ENCODE assay signal across 20 cellular contexts in the genomic region with DNA sequence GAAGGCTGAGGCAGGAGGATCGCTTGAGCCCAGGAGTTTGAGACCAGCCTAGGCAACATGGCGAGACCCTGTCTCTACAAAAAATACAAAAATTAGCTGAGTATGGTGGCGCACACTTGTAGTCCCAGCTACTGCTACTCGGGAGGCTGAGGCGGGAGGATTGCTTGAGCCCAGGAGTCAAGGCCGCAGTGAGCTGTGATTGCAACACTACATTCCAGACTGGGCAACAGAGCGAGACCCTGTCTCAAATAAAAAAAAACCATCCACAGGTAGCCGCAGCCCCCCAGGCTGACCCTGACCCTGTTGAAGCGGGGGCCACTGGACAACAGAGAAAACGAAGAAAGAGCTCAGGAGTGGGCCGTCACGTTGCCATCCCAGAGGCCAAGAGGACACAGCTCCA.
DNase-seq lines count a peak whose midpoint lies in the region; ATAC-seq and TF ChIP-seq lines count a peak whose summit lies in the region.
"Had no signal": no experiment of that assay in that cellular context is flagged by ENCODE, and none has a peak within 500 bp of the region (broad histone marks: within the 10 kb centered on the region; RNA-seq: fewer than 3 reads in every experiment).

No MANE protein-coding gene starts in this region.

- H3K9me3 ChIP-seq in BLaER1 treated with 17β-estradiol and CSF1 and Interleukin-3, amounts not matched to agents 10 nM and 100 nM (replicated peaks in 1 of 11): peaks cover 0 to 8% (median 0%) of the 10 kb centered on the region in 11 experiments; a peak in 1 of 22 replicates
- H3K9me3 ChIP-seq in Loucy (ENCODE audit: insufficient read depth, low read depth, low read length): no peaks in the 10 kb centered on the region
- H3K9me3 ChIP-seq: A549, SJCRH30 had no signal

- no peak overlapping the region for H2AFZ ChIP-seq in Loucy (ENCODE audit: low read length)
- H2AFZ ChIP-seq: GM23338 had no signal

- H3K9ac ChIP-seq in BLaER1 treated with 17β-estradiol and CSF1 and Interleukin-3, amounts not matched to agents 10 nM and 100 nM: peak overlapping the region in 10 of 11 experiments; percentile 36 to 94 (median 90); a peak in 16 of 22 replicates
- no peak overlapping the region for H3K9ac ChIP-seq in Loucy (ENCODE audit: low read depth, low read length, poor library complexity, severe bottlenecking)

- no peaks in the 10 kb centered on the region for H3K27me3 Mint-ChIP-seq in memory B cell
- no peaks in the 10 kb centered on the region for H3K27me3 Mint-ChIP-seq in stimulated activated naive B cell treated with anti-CD40 and anti-IgM and Interleukin-4, amounts not matched to agents 10 μg/mL and 1 μg/mL and 100 μg/mL, for 72 hours

- peaks cover 0 to 72% (median 64%) of the 10 kb centered on the region in 11 experiments; a peak in 19 of 22 replicates for H3K36me3 ChIP-seq in BLaER1 treated with 17β-estradiol and CSF1 and Interleukin-3, amounts not matched to agents 10 nM and 100 nM
- H3K36me3 ChIP-seq in Loucy (ENCODE audit: insufficient read depth, low read length): no peaks in the 10 kb centered on the region
- H3K36me3 ChIP-seq: SJCRH30 had no signal

- no peaks in the 10 kb centered on the region; a peak in 1 of 22 replicates for H3K27me3 ChIP-seq in BLaER1 treated with 17β-estradiol and CSF1 and Interleukin-3, amounts not matched to agents 10 nM and 100 nM
- H3K27me3 ChIP-seq in Loucy (ENCODE audit: insufficient read depth, low read length, poor library complexity, severe bottlenecking): no peaks in the 10 kb centered on the region
- H3K27me3 ChIP-seq: SJCRH30 had no signal

- no peaks in the 10 kb centered on the region for H3K9me2 ChIP-seq in Loucy (replicated peaks; ENCODE audit: low read depth, low read length)

- peaks cover 30% of the 10 kb centered on the region for H3K4me1 Mint-ChIP-seq in memory B cell
- H3K4me1 Mint-ChIP-seq in stimulated activated naive B cell treated with anti-CD40 and anti-IgM and Interleukin-4, amounts not matched to agents 10 μg/mL and 1 μg/mL and 100 μg/mL, for 72 hours: peaks cover 28 to 56% of the 10 kb centered on the region in 2 donors

- H3F3A ChIP-seq in Loucy (ENCODE audit: low read depth): peaks cover 3% of the 10 kb centered on the region; the same call in 1 of the 2 replicates

- peaks cover 12% of the 10 kb centered on the region for H3K36me3 Mint-ChIP-seq in memory B cell
- H3K36me3 Mint-ChIP-seq in stimulated activated naive B cell treated with anti-CD40 and anti-IgM and Interleukin-4, amounts not matched to agents 10 μg/mL and 1 μg/mL and 100 μg/mL, for 72 hours: peaks cover 48 to 51% of the 10 kb centered on the region in 2 donors

- peaks cover 0 to 46% (median 14%) of the 10 kb centered on the region in 11 experiments; a peak in 10 of 22 replicates for H4K20me1 ChIP-seq in BLaER1 treated with 17β-estradiol and CSF1 and Interleukin-3, amounts not matched to agents 10 nM and 100 nM
- no peaks in the 10 kb centered on the region for H4K20me1 ChIP-seq in Loucy (ENCODE audit: insufficient read depth, low read length, poor library complexity, severe bottlenecking)

- H3K4me1 ChIP-seq in BLaER1 treated with 17β-estradiol and CSF1 and Interleukin-3, amounts not matched to agents 10 nM and 100 nM: peaks cover 60 to 76% (median 69%) of the 10 kb centered on the region in 10 experiments
- peaks cover 38% of the 10 kb centered on the region for H3K4me1 ChIP-seq in Loucy (ENCODE audit: insufficient read depth, low read length, poor library complexity, severe bottlenecking)
- H3K4me1 ChIP-seq: A549, SJCRH30 had no signal

- no peaks in the 10 kb centered on the region for H3K9me3 Mint-ChIP-seq in memory B cell
- no peaks in the 10 kb centered on the region for H3K9me3 Mint-ChIP-seq in stimulated activated naive B cell treated with anti-CD40 and anti-IgM and Interleukin-4, amounts not matched to agents 10 μg/mL and 1 μg/mL and 100 μg/mL, for 72 hours
- H3K9me3 Mint-ChIP-seq: CD4-positive, CD25-positive, alpha-beta regulatory T cell; GM23338; H9 had no signal

- H3K4me3 Mint-ChIP-seq in memory B cell: peak overlapping the region; percentile 52
- H3K4me3 Mint-ChIP-seq in stimulated activated naive B cell treated with anti-CD40 and anti-IgM and Interleukin-4, amounts not matched to agents 10 μg/mL and 1 μg/mL and 100 μg/mL, for 72 hours: peak overlapping the region; percentile 0 to 50
- H3K4me3 Mint-ChIP-seq: GM23338, H9 had no signal

- H3K27ac ChIP-seq in BLaER1 treated with 17β-estradiol and CSF1 and Interleukin-3, amounts not matched to agents 10 nM and 100 nM: peak overlapping the region in 9 of 11 experiments; percentile 5 to 94 (median 28); a peak in 14 of 22 replicates
- H3K27ac ChIP-seq: A549, SJCRH30 had no signal

- TF ChIP-seq CTCF in Loucy (conservative IDR thresholded peaks at IDR 0.05; ENCODE audit: low read length): no peak

- H3K4me3 ChIP-seq in BLaER1 treated with 17β-estradiol and CSF1 and Interleukin-3, amounts not matched to agents 10 nM and 100 nM: peak overlapping the region in 7 of 10 experiments; percentile 5 to 98 (median 90); a peak in 10 of 20 replicates
- H3K4me3 ChIP-seq in Loucy (ENCODE audit: low read length, poor library complexity, severe bottlenecking): no peak overlapping the region
- H3K4me3 ChIP-seq: A549, GM23338, K562, SJCRH30 had no signal

- peaks cover 53% of the 10 kb centered on the region; the same call in 1 of the 2 replicates for H3K79me2 ChIP-seq in Loucy (ENCODE audit: insufficient read depth, low read length)

- DNase-seq in memory B cell (ENCODE audit: low spot score in 2 of 2) (no peak), posterior cingulate gyrus (no peak)
- DNase-seq in stimulated activated naive B cell treated with anti-CD40 and anti-IgM and Interleukin-4, amounts not matched to agents 10 μg/mL and 1 μg/mL and 100 μg/mL, for 72 hours: no peak
- no peak for DNase-seq in stimulated activated CD4-positive, alpha-beta T cell treated with anti-CD3 and anti-CD28 coated beads, Interleukin-4, amount 100 ng/mL, for 1 hour
- DNase-seq: CD4-positive, CD25-positive, alpha-beta regulatory T cell; DMS153; H9; Kasumi-1; NCI-H1105 treated with DMSO at 0.1 percent for 48 hours; NCI-H2029; NCI-H446 treated with DMSO at 0.1 percent for 48 hours; NCI-H526; SJCRH30 had no signal

- ATAC-seq in memory B cell (ENCODE audit: low read depth): no peak
- ATAC-seq in stimulated activated naive B cell treated with anti-CD40 and anti-IgM and Interleukin-4, amounts not matched to agents 10 μg/mL and 1 μg/mL and 100 μg/mL, for 72 hours (replicated peaks): no peak
- no peak for ATAC-seq in HG02852 (IDR thresholded peaks at IDR 0.05; ENCODE audit: unreplicated experiment)
- ATAC-seq: A549, GM23338, K562, SK-N-SH treated with all-trans-retinoic acid at 6 μM for 48 hours had no signal

- H3K27ac Mint-ChIP-seq in memory B cell: no peak overlapping the region
- peak overlapping the region; percentile 82 for H3K27ac Mint-ChIP-seq in stimulated activated naive B cell treated with anti-CD40 and anti-IgM and Interleukin-4, amounts not matched to agents 10 μg/mL and 1 μg/mL and 100 μg/mL, for 72 hours
- H3K27ac Mint-ChIP-seq: CD4-positive, CD25-positive, alpha-beta regulatory T cell; GM23338; H9 had no signal

- peak overlapping the region; percentile 94 to 100 (median 98) for H3K4me2 ChIP-seq in BLaER1 treated with 17β-estradiol and CSF1 and Interleukin-3, amounts not matched to agents 10 nM and 100 nM
- peak overlapping the region; percentile 86 for H3K4me2 ChIP-seq in Loucy (ENCODE audit: low read depth, low read length, poor library complexity, severe bottlenecking)
- H3K4me2 ChIP-seq: A549, GM23338 had no signal

- intact Hi-C loops in posterior cingulate gyrus (cut with DNase I): no loop called here
